ENCODE assay signal across 8 cellular contexts in genomic region chr6:127690092-127690491, GRCh38.
DNase-seq lines count a peak whose midpoint lies in the region; ATAC-seq, FAIRE-seq and TF ChIP-seq lines count a peak whose summit lies in the region.

No MANE protein-coding gene starts in this region.

- no peak overlapping the region for H3K4me2 ChIP-seq in A549

- in situ Hi-C loops in GM13976 (cut with MboI; ENCODE audit: low sequenced_read_pairs, unreplicated experiment), result no loop called here

- POLR2A ChIA-PET in A549 (lab: Yijun Ruan, JAX) (no interaction called here), RWPE1 (lab: Yijun Ruan, JAX; ENCODE audit: low non-redundant PET) (no interaction called here)

- no peaks in the 10 kb centered on the region for H3K9me3 ChIP-seq in A549

- no peak for FAIRE-seq in A549 (lab: Jason Lieb, UNC)

- TF ChIP-seq RAD21 in A549 (conservative IDR thresholded peaks at IDR 0.05 in 1 of 2, IDR thresholded peaks at IDR 0.05 in 1 of 2), result peak; percentile 57 to 64; a peak in 4 of 5 replicates

- CTCF ChIA-PET in A549 (lab: Yijun Ruan, JAX) (interaction anchor here (0.9 to 1.8 kb wide), 5 partner anchors 13 to 135 kb away, joined by 3 to 8 read pairs (median 4); no protein-coding TSS in a partner anchor), RWPE1 (lab: Yijun Ruan, JAX) (interaction anchor here (0.6 to 1.9 kb wide), 5 partner anchors 47 to 1858 kb away, joined by 3 to 7 read pairs (median 3); partner anchors contain the start of gene RNF146)

- no peak overlapping the region for H3K4me3 ChIP-seq in A549

- H3K4me1 ChIP-seq in A549, result no peaks in the 10 kb centered on the region

- no peak for TF ChIP-seq EP300 in A549 (IDR thresholded peaks at IDR 0.05)

- TF ChIP-seq CTCF in A549 (IDR thresholded peaks at IDR 0.05) (peak; percentile 64), GM13976 (IDR thresholded peaks at IDR 0.05; ENCODE audit: borderline replicate concordance, control extremely low read depth, extremely low read depth, insufficient read depth, missing control alignments) (peak; percentile 15), RWPE1 (conservative IDR thresholded peaks at IDR 0.05; ENCODE audit: low read depth) (peak; percentile 68)

- H3K27ac ChIP-seq in A549 (no peak overlapping the region), RWPE1 (no peak overlapping the region)

- DNase-seq in A549 (ENCODE audit: low read depth in 1 of 2, low spot score in 1 of 2) (peak; percentile 2 to 19), GM13976 (ENCODE audit: low spot score) (no peak), RWPE1 (ENCODE audit: low spot score) (peak; percentile 18), glomerular visceral epithelial cell (ENCODE audit: extremely low spot score) (peak; percentile 9), ureter (ENCODE audit: low spot score) (no peak)

- TF ChIP-seq POLR2A in A549 (IDR thresholded peaks at IDR 0.05; ENCODE audit: low read length), result no peak

- ATAC-seq in A549, result no peak
- no peak for ATAC-seq in HG03521 (IDR thresholded peaks at IDR 0.05; ENCODE audit: unreplicated experiment)
- no peak for ATAC-seq in HG02588 (IDR thresholded peaks at IDR 0.05; ENCODE audit: unreplicated experiment)
- ATAC-seq in GM18868 (IDR thresholded peaks at IDR 0.05; ENCODE audit: unreplicated experiment), result no peak

TF ChIP-seq in A549, 52 proteins besides CTCF, POLR2A, EP300 and RAD21:
- TF ChIP-seq SMC3 (IDR thresholded peaks at IDR 0.05) (peak; percentile 48), CHD2 (IDR thresholded peaks at IDR 0.05; ENCODE audit: low read length, partially characterized antibody) (no peak)

Comparison
In these comparisons a context has a peak if more than half of its experiments do, and no peak if none do; other contexts are left out.
1. DNase-seq: peak in A549 (2 of 2), RWPE1 (single experiment) and glomerular visceral epithelial cell (single experiment); none in GM13976 (single experiment) and ureter (single experiment).
2. CTCF ChIP-seq: peak in every context shown above with its lines; median percentile 68 in RWPE1; 64 in A549; 15 in GM13976.